ENCODE assay signal across 25 cellular contexts in genomic region chr7:116101709-116102108, GRCh38.
DNase-seq lines count a peak whose midpoint lies in the region; ATAC-seq, FAIRE-seq and TF ChIP-seq lines count a peak whose summit lies in the region.
"Had no signal": no experiment of that assay in that cellular context is flagged by ENCODE, and none has a peak within 500 bp of the region (broad histone marks: within the 10 kb centered on the region; RNA-seq: fewer than 3 reads in every experiment).

No MANE protein-coding gene starts in this region.

- no peak overlapping the region for H3K4me3 Mint-ChIP-seq in HFFc6
- no peak overlapping the region for H3K4me3 Mint-ChIP-seq in astrocyte (ENCODE audit: unreplicated experiment)
- H3K4me3 Mint-ChIP-seq: activated CD4-positive, alpha-beta T cell treated with anti-CD3 and anti-CD28 coated beads for 36 hours; activated naive CD8-positive, alpha-beta T cell treated with anti-CD3 and anti-CD28 coated beads for 36 hours; stimulated activated memory B cell treated with anti-CD40 and anti-IgM and Interleukin-4, amounts not matched to agents 10 μg/mL and 1 μg/mL and 100 μg/mL, for 72 hours had no signal

- H3K4me3 ChIP-seq in astrocyte (ENCODE audit: insufficient read depth, low read depth, low read length) (no peak overlapping the region), fibroblast of the aortic adventitia (ENCODE audit: low read depth, low read length) (no peak overlapping the region)
- H3K4me3 ChIP-seq: gastroesophageal sphincter, hepatocyte, right lobe of liver, suprapubic skin had no signal

- no peak for FAIRE-seq in astrocyte (lab: Jason Lieb, UNC)
- FAIRE-seq: GM18507, urothelium cell line had no signal

- no peaks in the 10 kb centered on the region; the same call in 1 of the 2 replicates for H3K36me3 Mint-ChIP-seq in HFFc6 (ENCODE audit: low read depth)
- no peaks in the 10 kb centered on the region for H3K36me3 Mint-ChIP-seq in astrocyte (ENCODE audit: low read depth, unreplicated experiment)
- H3K36me3 Mint-ChIP-seq: activated naive CD8-positive, alpha-beta T cell treated with anti-CD3 and anti-CD28 coated beads for 36 hours had no signal

- peak overlapping the region; percentile 16; the same call in 1 of the 2 replicates for H3K27ac Mint-ChIP-seq in HFFc6
- H3K27ac Mint-ChIP-seq in astrocyte (ENCODE audit: unreplicated experiment) = no peak overlapping the region
- H3K27ac Mint-ChIP-seq: activated CD4-positive, alpha-beta T cell treated with anti-CD3 and anti-CD28 coated beads for 36 hours; activated naive CD8-positive, alpha-beta T cell treated with anti-CD3 and anti-CD28 coated beads for 36 hours; progenitor cell of endocrine pancreas; stimulated activated memory B cell treated with anti-CD40 and anti-IgM and Interleukin-4, amounts not matched to agents 10 μg/mL and 1 μg/mL and 100 μg/mL, for 72 hours had no signal

- no peaks in the 10 kb centered on the region for H3K27me3 ChIP-seq in astrocyte (ENCODE audit: insufficient read depth, low read length)
- H3K27me3 ChIP-seq: BE2C, gastroesophageal sphincter, hepatocyte, right lobe of liver, suprapubic skin had no signal

- no peaks in the 10 kb centered on the region for H3K9me3 ChIP-seq in astrocyte (ENCODE audit: insufficient read depth, low read depth, low read length)
- H3K9me3 ChIP-seq: BE2C, gastroesophageal sphincter, right lobe of liver, suprapubic skin had no signal

- H4K20me1 ChIP-seq in astrocyte (ENCODE audit: insufficient read depth, low read length) = no peaks in the 10 kb centered on the region

- H3K4me1 Mint-ChIP-seq in HFFc6 (ENCODE audit: low read depth) = peaks cover 41% of the 10 kb centered on the region
- peaks cover 14% of the 10 kb centered on the region for H3K4me1 Mint-ChIP-seq in astrocyte (ENCODE audit: low read depth, unreplicated experiment)
- H3K4me1 Mint-ChIP-seq: activated CD4-positive, alpha-beta T cell treated with anti-CD3 and anti-CD28 coated beads for 36 hours; activated naive CD8-positive, alpha-beta T cell treated with anti-CD3 and anti-CD28 coated beads for 36 hours had no signal

- H3K9me3 Mint-ChIP-seq in HFFc6 = no peaks in the 10 kb centered on the region
- H3K9me3 Mint-ChIP-seq in astrocyte (ENCODE audit: unreplicated experiment) = no peaks in the 10 kb centered on the region
- H3K9me3 Mint-ChIP-seq: activated naive CD8-positive, alpha-beta T cell treated with anti-CD3 and anti-CD28 coated beads for 36 hours; stimulated activated memory B cell treated with anti-CD40 and anti-IgM and Interleukin-4, amounts not matched to agents 10 μg/mL and 1 μg/mL and 100 μg/mL, for 72 hours had no signal

- peaks cover 21% of the 10 kb centered on the region for H3K4me1 ChIP-seq in astrocyte (ENCODE audit: insufficient read depth, low read length)
- H3K4me1 ChIP-seq: BE2C, right lobe of liver, suprapubic skin had no signal

- H3K79me2 ChIP-seq in astrocyte (ENCODE audit: insufficient read depth, low read length) = no peaks in the 10 kb centered on the region
- H3K79me2 ChIP-seq: hepatocyte had no signal

- no peak overlapping the region for H2AFZ ChIP-seq in astrocyte (ENCODE audit: low read depth, low read length)
- H2AFZ ChIP-seq: hepatocyte had no signal

- H3K9ac ChIP-seq in astrocyte (ENCODE audit: low read length) = peak overlapping the region; percentile 41

- peak; percentile 44 for DNase-seq in AG08395 (ENCODE audit: low spot score)
- peak; percentile 32 for DNase-seq in HFFc6
- DNase-seq in astrocyte (ENCODE audit: low read depth) = peak; percentile 55
- DNase-seq in fibroblast of the aortic adventitia (ENCODE audit: low read depth) = peak; percentile 55
- no peak for DNase-seq in substantia nigra (lab: John Stamatoyannopoulos, UW)
- DNase-seq in cerebellar cortex (ENCODE audit: low spot score) = no peak
- DNase-seq: activated CD4-positive, alpha-beta T cell treated with anti-CD3 and anti-CD28 coated beads for 36 hours; activated effector memory CD4-positive, alpha-beta T cell treated with Interleukin-2 at 50 U/mL for 16 hours; activated naive CD8-positive, alpha-beta T cell treated with anti-CD3 and anti-CD28 coated beads for 36 hours; BE2C; effector CD4-positive, alpha-beta T cell; Karpas-422; mesendoderm; NCI-H1694; right lobe of liver; stimulated activated CD4-positive, alpha-beta T cell treated with anti-CD3 and anti-CD28 coated beads, Interleukin-4, amount 100 ng/mL, for 24 hours had no signal

- H3K27ac ChIP-seq in astrocyte (ENCODE audit: low read depth, low read length) = peak overlapping the region; percentile 51
- H3K27ac ChIP-seq in substantia nigra (ENCODE audit: low read depth, low read length, poor library complexity, severe bottlenecking) = no peak overlapping the region
- H3K27ac ChIP-seq: gastroesophageal sphincter, hepatocyte, right lobe of liver, suprapubic skin had no signal

- H3K27me3 Mint-ChIP-seq in HFFc6 (ENCODE audit: insufficient read depth) = no peaks in the 10 kb centered on the region
- H3K27me3 Mint-ChIP-seq in astrocyte (ENCODE audit: low read depth, unreplicated experiment) = no peaks in the 10 kb centered on the region
- H3K27me3 Mint-ChIP-seq: progenitor cell of endocrine pancreas; stimulated activated memory B cell treated with anti-CD40 and anti-IgM and Interleukin-4, amounts not matched to agents 10 μg/mL and 1 μg/mL and 100 μg/mL, for 72 hours had no signal

- H3K4me2 ChIP-seq in astrocyte (ENCODE audit: low read length) = no peak overlapping the region
- H3K4me2 ChIP-seq: hepatocyte had no signal

- ATAC-seq in GM19351 (IDR thresholded peaks at IDR 0.05; ENCODE audit: unreplicated experiment) (no peak), GM18870 (IDR thresholded peaks at IDR 0.05; ENCODE audit: unreplicated experiment) (no peak)
- ATAC-seq: activated CD4-positive, alpha-beta T cell treated with anti-CD3 and anti-CD28 coated beads for 36 hours; gastroesophageal sphincter; right lobe of liver; stimulated activated memory B cell treated with anti-CD40 and anti-IgM and Interleukin-4, amounts not matched to agents 10 μg/mL and 1 μg/mL and 100 μg/mL, for 72 hours had no signal

- no peaks in the 10 kb centered on the region for H3K36me3 ChIP-seq in astrocyte (ENCODE audit: insufficient read depth, low read length)
- H3K36me3 ChIP-seq: BE2C, gastroesophageal sphincter, right lobe of liver, suprapubic skin had no signal

- TF ChIP-seq CTCF in HFFc6 (IDR thresholded peaks at IDR 0.05) (no peak), astrocyte (IDR thresholded peaks at IDR 0.05; ENCODE audit: insufficient read depth, low read depth, low read length) (no peak), fibroblast of the aortic adventitia (IDR thresholded peaks at IDR 0.05; ENCODE audit: insufficient read depth, low read length) (no peak)

Comparison
In these comparisons a context has a peak if more than half of its experiments do, and no peak if none do; other contexts are left out.
1. DNase-seq: peak in AG08395 (single experiment), HFFc6 (single experiment), astrocyte (single experiment) and fibroblast of the aortic adventitia (single experiment); none in substantia nigra (0 of 49) and cerebellar cortex (single experiment).